In genomic region chr2:10380048-10380926, GRCh38 we compare ENCODE assay signal across 1 cellular context.
A peak's percentile ranks its signal among the peaks of the same experiment; 100 is the strongest.
TF ChIP-seq lines count a peak whose summit lies in the region.

No MANE protein-coding gene starts in this region.

TF ChIP-seq in GM12878, 131 proteins besides CTCF, POLR2A, EP300 and RAD21 (continued from another document):
- no peak for TF ChIP-seq TBL1XR1 (IDR thresholded peaks at IDR 0.05; ENCODE audit: low read depth, low read length)
- TF ChIP-seq SREBF2 (IDR thresholded peaks at IDR 0.05; ENCODE audit: low read length): no peak
- no peak for TF ChIP-seq KLF5 (IDR thresholded peaks at IDR 0.05; ENCODE audit: partially characterized antibody)
- no peak for TF ChIP-seq NBN (IDR thresholded peaks at IDR 0.05)
- TF ChIP-seq CBX3 (IDR thresholded peaks at IDR 0.05; ENCODE audit: borderline replicate concordance, low read depth): no peak
- no peak for TF ChIP-seq ZZZ3 (IDR thresholded peaks at IDR 0.05; ENCODE audit: control insufficient read depth, insufficient read length, low read depth)
- TF ChIP-seq GATAD2B (conservative IDR thresholded peaks at IDR 0.05; ENCODE audit: low read depth): no peak
- no peak for TF ChIP-seq ATF7 (IDR thresholded peaks at IDR 0.05; ENCODE audit: low read depth)
- TF ChIP-seq YBX1 (IDR thresholded peaks at IDR 0.05): no peak
- TF ChIP-seq ZNF687 (IDR thresholded peaks at IDR 0.05): no peak
- no peak for TF ChIP-seq MAX (IDR thresholded peaks at IDR 0.05; ENCODE audit: low read depth, low read length)
- TF ChIP-seq TCF3 (IDR thresholded peaks at IDR 0.05; ENCODE audit: borderline replicate concordance, insufficient read depth, low read depth, low read length): 0 out of 2 replicates have a peak, but pooled peaks have one; percentile 30
- peak; percentile 36 for TF ChIP-seq MEF2B (IDR thresholded peaks at IDR 0.05; ENCODE audit: partially characterized antibody, poor library complexity, severe bottlenecking)
- TF ChIP-seq STAT3 (IDR thresholded peaks at IDR 0.05; ENCODE audit: low read depth, low read length): no peak
- TF ChIP-seq, protein P1, sequence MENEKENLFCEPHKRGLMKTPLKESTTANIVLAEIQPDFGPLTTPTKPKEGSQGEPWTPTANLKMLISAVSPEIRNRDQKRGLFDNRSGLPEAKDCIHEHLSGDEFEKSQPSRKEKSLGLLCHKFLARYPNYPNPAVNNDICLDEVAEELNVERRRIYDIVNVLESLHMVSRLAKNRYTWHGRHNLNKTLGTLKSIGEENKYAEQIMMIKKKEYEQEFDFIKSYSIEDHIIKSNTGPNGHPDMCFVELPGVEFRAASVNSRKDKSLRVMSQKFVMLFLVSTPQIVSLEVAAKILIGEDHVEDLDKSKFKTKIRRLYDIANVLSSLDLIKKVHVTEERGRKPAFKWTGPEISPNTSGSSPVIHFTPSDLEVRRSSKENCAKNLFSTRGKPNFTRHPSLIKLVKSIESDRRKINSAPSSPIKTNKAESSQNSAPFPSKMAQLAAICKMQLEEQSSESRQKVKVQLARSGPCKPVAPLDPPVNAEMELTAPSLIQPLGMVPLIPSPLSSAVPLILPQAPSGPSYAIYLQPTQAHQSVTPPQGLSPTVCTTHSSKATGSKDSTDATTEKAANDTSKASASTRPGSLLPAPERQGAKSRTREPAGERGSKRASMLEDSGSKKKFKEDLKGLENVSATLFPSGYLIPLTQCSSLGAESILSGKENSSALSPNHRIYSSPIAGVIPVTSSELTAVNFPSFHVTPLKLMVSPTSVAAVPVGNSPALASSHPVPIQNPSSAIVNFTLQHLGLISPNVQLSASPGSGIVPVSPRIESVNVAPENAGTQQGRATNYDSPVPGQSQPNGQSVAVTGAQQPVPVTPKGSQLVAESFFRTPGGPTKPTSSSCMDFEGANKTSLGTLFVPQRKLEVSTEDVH (IDR thresholded peaks at IDR 0.05; ENCODE audit: low read depth, partially characterized antibody): no peak
- no peak for TF ChIP-seq ZBED1 (IDR thresholded peaks at IDR 0.05; ENCODE audit: borderline replicate concordance)
- no peak for TF ChIP-seq HSF1 (IDR thresholded peaks at IDR 0.05; ENCODE audit: low read depth, low read length)
- TF ChIP-seq HCFC1 (IDR thresholded peaks at IDR 0.05; ENCODE audit: low read length): no peak
- TF ChIP-seq IRF3 (IDR thresholded peaks at IDR 0.05): no peak
- TF ChIP-seq SIX5 (IDR thresholded peaks at IDR 0.05; ENCODE audit: low read depth, low read length, severe bottlenecking): no peak
- no peak for TF ChIP-seq MTA3 (IDR thresholded peaks at IDR 0.05; ENCODE audit: borderline replicate concordance, low read length)
- TF ChIP-seq, protein P2, sequence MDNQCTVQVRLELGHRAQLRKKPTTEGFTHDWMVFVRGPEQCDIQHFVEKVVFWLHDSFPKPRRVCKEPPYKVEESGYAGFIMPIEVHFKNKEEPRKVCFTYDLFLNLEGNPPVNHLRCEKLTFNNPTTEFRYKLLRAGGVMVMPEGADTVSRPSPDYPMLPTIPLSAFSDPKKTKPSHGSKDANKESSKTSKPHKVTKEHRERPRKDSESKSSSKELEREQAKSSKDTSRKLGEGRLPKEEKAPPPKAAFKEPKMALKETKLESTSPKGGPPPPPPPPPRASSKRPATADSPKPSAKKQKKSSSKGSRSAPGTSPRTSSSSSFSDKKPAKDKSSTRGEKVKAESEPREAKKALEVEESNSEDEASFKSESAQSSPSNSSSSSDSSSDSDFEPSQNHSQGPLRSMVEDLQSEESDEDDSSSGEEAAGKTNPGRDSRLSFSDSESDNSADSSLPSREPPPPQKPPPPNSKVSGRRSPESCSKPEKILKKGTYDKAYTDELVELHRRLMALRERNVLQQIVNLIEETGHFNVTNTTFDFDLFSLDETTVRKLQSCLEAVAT (IDR thresholded peaks at IDR 0.05): no peak
- TF ChIP-seq EGR1 (IDR thresholded peaks at IDR 0.05; ENCODE audit: borderline replicate concordance in 1 of 2, low read depth in 2 of 2, low read length in 2 of 2): no peak
- TF ChIP-seq YY1 (IDR thresholded peaks at IDR 0.05; ENCODE audit: low read depth, low read length): no peak
- TF ChIP-seq RCOR1 (conservative IDR thresholded peaks at IDR 0.05; ENCODE audit: low read depth, low read length): no peak
- TF ChIP-seq, protein P3, sequence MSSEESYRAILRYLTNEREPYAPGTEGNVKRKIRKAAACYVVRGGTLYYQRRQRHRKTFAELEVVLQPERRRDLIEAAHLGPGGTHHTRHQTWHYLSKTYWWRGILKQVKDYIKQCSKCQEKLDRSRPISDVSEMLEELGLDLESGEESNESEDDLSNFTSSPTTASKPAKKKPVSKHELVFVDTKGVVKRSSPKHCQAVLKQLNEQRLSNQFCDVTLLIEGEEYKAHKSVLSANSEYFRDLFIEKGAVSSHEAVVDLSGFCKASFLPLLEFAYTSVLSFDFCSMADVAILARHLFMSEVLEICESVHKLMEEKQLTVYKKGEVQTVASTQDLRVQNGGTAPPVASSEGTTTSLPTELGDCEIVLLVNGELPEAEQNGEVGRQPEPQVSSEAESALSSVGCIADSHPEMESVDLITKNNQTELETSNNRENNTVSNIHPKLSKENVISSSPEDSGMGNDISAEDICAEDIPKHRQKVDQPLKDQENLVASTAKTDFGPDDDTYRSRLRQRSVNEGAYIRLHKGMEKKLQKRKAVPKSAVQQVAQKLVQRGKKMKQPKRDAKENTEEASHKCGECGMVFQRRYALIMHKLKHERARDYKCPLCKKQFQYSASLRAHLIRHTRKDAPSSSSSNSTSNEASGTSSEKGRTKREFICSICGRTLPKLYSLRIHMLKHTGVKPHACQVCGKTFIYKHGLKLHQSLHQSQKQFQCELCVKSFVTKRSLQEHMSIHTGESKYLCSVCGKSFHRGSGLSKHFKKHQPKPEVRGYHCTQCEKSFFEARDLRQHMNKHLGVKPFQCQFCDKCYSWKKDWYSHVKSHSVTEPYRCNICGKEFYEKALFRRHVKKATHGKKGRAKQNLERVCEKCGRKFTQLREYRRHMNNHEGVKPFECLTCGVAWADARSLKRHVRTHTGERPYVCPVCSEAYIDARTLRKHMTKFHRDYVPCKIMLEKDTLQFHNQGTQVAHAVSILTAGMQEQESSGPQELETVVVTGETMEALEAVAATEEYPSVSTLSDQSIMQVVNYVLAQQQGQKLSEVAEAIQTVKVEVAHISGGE (CRISPR knock-in tag; IDR thresholded peaks at IDR 0.05): no peak
- TF ChIP-seq NFYA (IDR thresholded peaks at IDR 0.05; ENCODE audit: borderline replicate concordance, low read depth, low read length): no peak
- TF ChIP-seq BCL3 (IDR thresholded peaks at IDR 0.05; ENCODE audit: borderline replicate concordance, insufficient read depth, low read depth, low read length, poor library complexity, severe bottlenecking): peak; percentile 81
- TF ChIP-seq GABPA (IDR thresholded peaks at IDR 0.05; ENCODE audit: low read depth): no peak
- TF ChIP-seq NR2C2 (IDR thresholded peaks at IDR 0.05; ENCODE audit: borderline replicate concordance, control insufficient read depth, insufficient read length, low read depth): no peak
- TF ChIP-seq BMI1 (IDR thresholded peaks at IDR 0.05; ENCODE audit: borderline replicate concordance): no peak
- no peak for TF ChIP-seq MTA2 (IDR thresholded peaks at IDR 0.05; ENCODE audit: low read depth)
- TF ChIP-seq SIN3A (IDR thresholded peaks at IDR 0.05; ENCODE audit: low read depth, low read length): no peak
- no peak for TF ChIP-seq NFIC (IDR thresholded peaks at IDR 0.05; ENCODE audit: low read depth, low read length)
- TF ChIP-seq BCL11A (IDR thresholded peaks at IDR 0.05; ENCODE audit: low read depth, low read length): no peak
- TF ChIP-seq IRF5 (IDR thresholded peaks at IDR 0.05; ENCODE audit: borderline replicate concordance): no peak
- TF ChIP-seq SREBF1 (IDR thresholded peaks at IDR 0.05; ENCODE audit: low read length): no peak
- no peak for TF ChIP-seq EZH2 (IDR thresholded peaks at IDR 0.05; ENCODE audit: borderline replicate concordance, control insufficient read depth, low read depth, low read length)
- TF ChIP-seq POLR2AphosphoS5 (IDR thresholded peaks at IDR 0.05; ENCODE audit: low read length): no peak
